In genomic region chr14:21054768-21055145, GRCh38 we compare ENCODE assay signal across 1 cellular context.
A peak's percentile ranks its signal among the peaks of the same experiment; 100 is the strongest.
TF ChIP-seq lines count a peak whose summit lies in the region.

No MANE protein-coding gene starts in this region.

TF ChIP-seq in HepG2, 621 proteins besides CTCF, POLR2A, EP300 and RAD21 (continues in another document):
- TF ChIP-seq HOXA3 (CRISPR knock-in tag; IDR thresholded peaks at IDR 0.05) (no peak), CAMTA2 (CRISPR knock-in tag; IDR thresholded peaks at IDR 0.05; ENCODE audit: borderline replicate concordance) (no peak), ZC3H4 (CRISPR knock-in tag; IDR thresholded peaks at IDR 0.05; ENCODE audit: borderline replicate concordance) (peak; percentile 90), ZBTB7B (CRISPR knock-in tag; IDR thresholded peaks at IDR 0.05) (no peak), ZNF569 (CRISPR knock-in tag; IDR thresholded peaks at IDR 0.05; ENCODE audit: borderline replicate concordance) (no peak), U2AF1 (optimal IDR thresholded peaks at IDR 0.05; ENCODE audit: low read depth, low read length) (no peak), ZEB1 (IDR thresholded peaks at IDR 0.05; ENCODE audit: insufficient replicate concordance, low read depth) (peak; percentile 0), KIAA2018 (CRISPR knock-in tag; IDR thresholded peaks at IDR 0.05; ENCODE audit: borderline replicate concordance) (no peak), ZNF503 (CRISPR knock-in tag; IDR thresholded peaks at IDR 0.05) (no peak), ASH2L (IDR thresholded peaks at IDR 0.05; ENCODE audit: insufficient read length, low read depth, low read length) (peak; percentile 50), TCF7L2 (IDR thresholded peaks at IDR 0.05; ENCODE audit: low read depth, low read length) (peak; percentile 50; the same call in 1 of the 2 replicates), HMGXB4 (CRISPR knock-in tag; IDR thresholded peaks at IDR 0.05; ENCODE audit: borderline replicate concordance in 1 of 2, low read depth in 1 of 2) (peak in 1 of 2 experiments; percentile 6; a peak in 1 of 4 replicates), THAP7 (CRISPR knock-in tag; IDR thresholded peaks at IDR 0.05) (no peak), YY1 (IDR thresholded peaks at IDR 0.05; ENCODE audit: insufficient read depth, insufficient replicate concordance, low read depth, low read length) (no peak), KLF16 (CRISPR knock-in tag; IDR thresholded peaks at IDR 0.05) (0 out of 4 replicates have a peak, but pooled peaks of 1 of the 2 experiments have one; percentile 5), FOXO4 (CRISPR knock-in tag; conservative IDR thresholded peaks at IDR 0.05) (no peak), HMGXB3 (CRISPR knock-in tag; IDR thresholded peaks at IDR 0.05; ENCODE audit: borderline replicate concordance) (0 out of 2 replicates have a peak, but pooled peaks have one; percentile 9), ZNF761 (CRISPR knock-in tag; conservative IDR thresholded peaks at IDR 0.05) (no peak), STAT6 (CRISPR knock-in tag; IDR thresholded peaks at IDR 0.05; ENCODE audit: borderline replicate concordance) (0 out of 2 replicates have a peak, but pooled peaks have one; percentile 16), ZNF317 (CRISPR knock-in tag; IDR thresholded peaks at IDR 0.05) (no peak), SRSF1 (optimal IDR thresholded peaks at IDR 0.05; ENCODE audit: low read depth, low read length) (no peak), ATF1 (CRISPR knock-in tag; IDR thresholded peaks at IDR 0.05) (0 out of 2 replicates have a peak, but pooled peaks have one; percentile 6), ZFP82 (CRISPR knock-in tag; IDR thresholded peaks at IDR 0.05; ENCODE audit: borderline replicate concordance) (peak; percentile 47; the same call in 1 of the 2 replicates), CHD4 (IDR thresholded peaks at IDR 0.05; ENCODE audit: borderline replicate concordance, low read length) (peak; percentile 10; the same call in 1 of the 2 replicates), NCOR1 (IDR thresholded peaks at IDR 0.05; ENCODE audit: borderline replicate concordance, low read length) (peak; percentile 13; the same call in 1 of the 2 replicates), TFDP2 (CRISPR knock-in tag; IDR thresholded peaks at IDR 0.05) (0 out of 2 replicates have a peak, but pooled peaks have one; percentile 18), ZNF441 (CRISPR knock-in tag; IDR thresholded peaks at IDR 0.05; ENCODE audit: borderline replicate concordance) (no peak), SMARCC2 (IDR thresholded peaks at IDR 0.05) (0 out of 2 replicates have a peak, but pooled peaks have one; percentile 1)
